Comparison of ENCODE assay signal across 20 cellular contexts in the genomic region with DNA sequence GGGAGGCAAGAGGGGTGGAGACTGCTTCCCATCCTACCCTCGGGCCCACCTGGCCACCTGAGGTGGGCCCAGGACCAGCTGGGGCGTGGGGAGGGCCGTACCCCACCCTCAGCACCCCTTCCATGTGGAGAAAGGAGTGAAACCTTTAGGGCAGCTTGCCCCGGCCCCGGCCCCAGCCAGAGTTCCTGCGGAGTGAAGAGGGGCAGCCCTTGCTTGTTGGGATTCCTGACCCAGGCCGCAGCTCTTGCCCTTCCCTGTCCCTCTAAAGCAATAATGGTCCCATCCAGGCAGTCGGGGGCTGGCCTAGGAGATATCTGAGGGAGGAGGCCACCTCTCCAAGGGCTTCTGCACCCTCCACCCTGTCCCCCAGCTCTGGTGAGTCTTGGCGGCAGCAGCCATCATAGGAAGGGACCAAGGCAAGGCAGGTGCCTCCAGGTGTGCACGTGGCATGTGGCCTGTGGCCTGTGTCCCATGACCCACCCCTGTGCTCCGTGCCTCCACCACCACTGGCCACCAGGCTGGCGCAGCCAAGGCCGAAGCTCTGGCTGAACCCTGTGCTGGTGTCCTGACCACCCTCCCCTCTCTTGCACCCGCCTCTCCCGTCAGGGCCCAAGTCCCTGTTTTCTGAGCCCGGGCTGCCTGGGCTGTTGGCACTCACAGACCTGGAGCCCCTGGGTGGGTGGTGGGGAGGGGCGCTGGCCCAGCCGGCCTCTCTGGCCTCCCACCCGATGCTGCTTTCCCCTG. TPM values are rescaled to one million over a fixed set of nuclear protein-coding genes. Genes with fewer than 3 reads are reported as not detected.
A peak's percentile ranks its signal among the peaks of the same experiment; 100 is the strongest.
DNase-seq lines count a peak whose midpoint lies in the region; ATAC-seq and TF ChIP-seq lines count a peak whose summit lies in the region.
"Had no signal": no experiment of that assay in that cellular context is flagged by ENCODE, and none has a peak within 500 bp of the region (broad histone marks: within the 10 kb centered on the region; RNA-seq: fewer than 3 reads in every experiment).

No MANE protein-coding gene starts in this region.

- no peaks in the 10 kb centered on the region for H3K9me3 ChIP-seq in BLaER1
- H3K9me3 ChIP-seq in body of pancreas: no peaks in the 10 kb centered on the region

- H3K4me1 ChIP-seq in BLaER1 (peaks cover 55% of the 10 kb centered on the region), body of pancreas (peaks cover 47% of the 10 kb centered on the region)
- H3K4me1 ChIP-seq: parathyroid adenoma had no signal

- H3K27ac ChIP-seq in BLaER1 (peak overlapping the region; percentile 97; the same call in 1 of the 2 replicates), body of pancreas (peak overlapping the region in 3 of 4 donors; percentile 7 to 80 (median 15)), brain microvascular endothelial cell (no peak overlapping the region)
- H3K27ac ChIP-seq: epithelial cell of prostate, parathyroid adenoma had no signal

- no peak overlapping the region for H3K4me3 Mint-ChIP-seq in natural killer cell treated with Interleukin-12 subunit alpha and Interleukin-12 subunit beta and Interleukin-15 and Interleukin-18, amount 100 ng/mL, for 72 hours

- in situ Hi-C loops in brain microvascular endothelial cell (cut with HindIII; ENCODE audit: low pct_ligation_motif_present, low sequenced_read_pairs): no loop called here

- peaks cover 68% of the 10 kb centered on the region for H3K36me3 ChIP-seq in BLaER1
- H3K36me3 ChIP-seq in GM06990 (ENCODE audit: control insufficient read depth, insufficient read depth, low read length): peaks cover 28% of the 10 kb centered on the region
- H3K36me3 ChIP-seq in body of pancreas (replicated peaks in 1 of 2; ENCODE audit: insufficient read depth in 1 of 2, low read depth in 2 of 2): peaks cover 4 to 31% of the 10 kb centered on the region in 2 donors
- H3K36me3 ChIP-seq in brain microvascular endothelial cell (replicated peaks): peaks cover 51% of the 10 kb centered on the region

- H3K4me3 ChIP-seq in BLaER1 (no peak overlapping the region), GM06990 (replicated peaks; ENCODE audit: low read depth, low read length) (no peak overlapping the region), body of pancreas (no peak overlapping the region), brain microvascular endothelial cell (ENCODE audit: low read depth, low read length) (no peak overlapping the region)

- peaks cover 16% of the 10 kb centered on the region; the same call in 1 of the 2 replicates for H4K20me1 ChIP-seq in BLaER1

- no peak for TF ChIP-seq POLR2A in body of pancreas (IDR thresholded peaks at IDR 0.05)

- no peaks in the 10 kb centered on the region for H3K27me3 Mint-ChIP-seq in natural killer cell treated with Interleukin-12 subunit alpha and Interleukin-12 subunit beta and Interleukin-15 and Interleukin-18, amount 100 ng/mL, for 72 hours
- H3K27me3 Mint-ChIP-seq: activated B cell treated with CpG ODN at 0.5 μM for 24 hours had no signal

- peak; percentile 7 for DNase-seq in GM06990 (ENCODE audit: extremely low read depth, insufficient read length)
- peak in 1 of 4 donors; percentile 25 for DNase-seq in body of pancreas
- DNase-seq in natural killer cell treated with Interleukin-12 subunit alpha and Interleukin-12 subunit beta and Interleukin-15 and Interleukin-18, amount 100 ng/mL, for 72 hours (ENCODE audit: low spot score): no peak
- no peak for DNase-seq in glomerular visceral epithelial cell (ENCODE audit: extremely low spot score)
- no peak for DNase-seq in iPS-NIHi11 (ENCODE audit: low spot score)
- no peak for DNase-seq in GDM1 (lab: John Stamatoyannopoulos, UW)
- DNase-seq in brain microvascular endothelial cell: no peak
- DNase-seq: activated B cell treated with CpG ODN at 0.5 μM for 24 hours; Calu3; cortex of kidney; foreskin melanocyte; IMR-90; NCI-H1694; NK-92 treated with Interleukin-12 subunit alpha and Interleukin-12 subunit beta, amount 100 ng/mL, for 24 hours; SHP77; stimulated activated CD4-positive, alpha-beta T cell treated with anti-CD3 and anti-CD28 coated beads, Interleukin-4, amount 100 ng/mL, for 1 hour; T-helper 2 cell had no signal

- no peak overlapping the region for H3K4me2 ChIP-seq in BLaER1

- 70 to 71% methylated on average over 5 to 18 of the region's 19 CpGs for WGBS in body of pancreas, 2 donors

- H3K27ac Mint-ChIP-seq in natural killer cell treated with Interleukin-12 subunit alpha and Interleukin-12 subunit beta and Interleukin-15 and Interleukin-18, amount 100 ng/mL, for 72 hours: peak overlapping the region; percentile 63 to 79
- H3K27ac Mint-ChIP-seq: activated B cell treated with CpG ODN at 0.5 μM for 24 hours had no signal

- H3K36me3 Mint-ChIP-seq in natural killer cell treated with Interleukin-12 subunit alpha and Interleukin-12 subunit beta and Interleukin-15 and Interleukin-18, amount 100 ng/mL, for 72 hours: peaks cover under 1% of the 10 kb centered on the region

- peaks cover 24 to 46% of the 10 kb centered on the region in 2 donors for H3K4me1 Mint-ChIP-seq in natural killer cell treated with Interleukin-12 subunit alpha and Interleukin-12 subunit beta and Interleukin-15 and Interleukin-18, amount 100 ng/mL, for 72 hours (ENCODE audit: low read depth in 2 of 2)

- peak overlapping the region; percentile 95 for H3K9ac ChIP-seq in BLaER1
- H3K9ac ChIP-seq: parathyroid adenoma had no signal

- H3K9me3 Mint-ChIP-seq in natural killer cell treated with Interleukin-12 subunit alpha and Interleukin-12 subunit beta and Interleukin-15 and Interleukin-18, amount 100 ng/mL, for 72 hours: no peaks in the 10 kb centered on the region
- H3K9me3 Mint-ChIP-seq: activated B cell treated with CpG ODN at 0.5 μM for 24 hours had no signal

- ATAC-seq in body of pancreas: no peak
- ATAC-seq in natural killer cell treated with Interleukin-12 subunit alpha and Interleukin-12 subunit beta and Interleukin-15 and Interleukin-18, amount 100 ng/mL, for 72 hours: no peak

- intact Hi-C loops in body of pancreas (cut with DNase I): loop anchor here (10.0 kb wide), 1 partner anchor 167 kb away; the partner anchor contains the start of gene BLM

- no peak for TF ChIP-seq CTCF in GM06990 (IDR thresholded peaks at IDR 0.05; ENCODE audit: insufficient read depth, low read length, poor library complexity, severe bottlenecking)
- no peak for TF ChIP-seq CTCF in body of pancreas (IDR thresholded peaks at IDR 0.05)
- no peak for TF ChIP-seq CTCF in brain microvascular endothelial cell (IDR thresholded peaks at IDR 0.05; ENCODE audit: low read depth, low read length, missing control alignments)

- H3K27me3 ChIP-seq in BLaER1: no peaks in the 10 kb centered on the region
- no peaks in the 10 kb centered on the region for H3K27me3 ChIP-seq in GM06990 (replicated peaks; ENCODE audit: control insufficient read depth, insufficient read depth, low read length)
- no peaks in the 10 kb centered on the region for H3K27me3 ChIP-seq in body of pancreas
- no peaks in the 10 kb centered on the region for H3K27me3 ChIP-seq in brain microvascular endothelial cell (replicated peaks)

RNA-seq across cellular contexts. Expression of gene FES, which starts 2.2 kb away (rescaled TPM):
- total RNA-seq in body of pancreas: 10 to 100 TPM; 16.9 to 24.4 TPM
- total RNA-seq in natural killer cell treated with Interleukin-12 subunit alpha and Interleukin-12 subunit beta and Interleukin-15 and Interleukin-18, amount 100 ng/mL, for 72 hours: 100 to 1,000 TPM; 139 to 140 TPM

RNA-seq across cellular contexts. Expression of gene FURIN, which starts 13.8 kb away (rescaled TPM):
- total RNA-seq in body of pancreas: 100 to 1,000 TPM in 1 of 2 donors, 10 to 100 TPM in 1; 88.0 to 112 TPM
- total RNA-seq in natural killer cell treated with Interleukin-12 subunit alpha and Interleukin-12 subunit beta and Interleukin-15 and Interleukin-18, amount 100 ng/mL, for 72 hours: 100 to 1,000 TPM; 528 to 679 TPM

RNA-seq across cellular contexts. Expression of gene MAN2A2, which starts 21.0 kb away (rescaled TPM):
- total RNA-seq in body of pancreas: 100 to 1,000 TPM in 1 of 2 donors, 10 to 100 TPM in 1; 78.9 to 138 TPM
- total RNA-seq in natural killer cell treated with Interleukin-12 subunit alpha and Interleukin-12 subunit beta and Interleukin-15 and Interleukin-18, amount 100 ng/mL, for 72 hours: 100 to 1,000 TPM; 172 to 244 TPM

RNA-seq across cellular contexts. Expression of gene HDDC3, which starts 50.2 kb away (rescaled TPM):
- 10 to 100 TPM; 13.8 to 14.5 TPM for total RNA-seq in body of pancreas
- total RNA-seq in natural killer cell treated with Interleukin-12 subunit alpha and Interleukin-12 subunit beta and Interleukin-15 and Interleukin-18, amount 100 ng/mL, for 72 hours: 10 to 100 TPM; 23.4 to 30.5 TPM

RNA-seq across cellular contexts. Expression of gene UNC45A, which starts 52.9 kb away (rescaled TPM):
- 10 to 100 TPM; 42.8 to 85.0 TPM for total RNA-seq in body of pancreas
- 10 to 100 TPM; 81.9 to 95.3 TPM for total RNA-seq in natural killer cell treated with Interleukin-12 subunit alpha and Interleukin-12 subunit beta and Interleukin-15 and Interleukin-18, amount 100 ng/mL, for 72 hours

Comparison
In these comparisons a context has a peak if more than half of its experiments do, and no peak if none do; other contexts are left out.
1. RNA of gene FES, which starts 2.2 kb away (total RNA-seq): 139 to 140 TPM in natural killer cell treated with Interleukin-12 subunit alpha and Interleukin-12 subunit beta and Interleukin-15 and Interleukin-18, amount 100 ng/mL, for 72 hours; 16.9 to 24.4 TPM in body of pancreas; every median in the first group is over 4 times any median in the second.
2. RNA of gene FURIN, which starts 13.8 kb away (total RNA-seq): 528 to 679 TPM in natural killer cell treated with Interleukin-12 subunit alpha and Interleukin-12 subunit beta and Interleukin-15 and Interleukin-18, amount 100 ng/mL, for 72 hours; 88.0 to 112 TPM in body of pancreas; every median in the first group is over 4 times any median in the second.